28 cellular contexts compared by ENCODE assay signal in the genomic region with DNA sequence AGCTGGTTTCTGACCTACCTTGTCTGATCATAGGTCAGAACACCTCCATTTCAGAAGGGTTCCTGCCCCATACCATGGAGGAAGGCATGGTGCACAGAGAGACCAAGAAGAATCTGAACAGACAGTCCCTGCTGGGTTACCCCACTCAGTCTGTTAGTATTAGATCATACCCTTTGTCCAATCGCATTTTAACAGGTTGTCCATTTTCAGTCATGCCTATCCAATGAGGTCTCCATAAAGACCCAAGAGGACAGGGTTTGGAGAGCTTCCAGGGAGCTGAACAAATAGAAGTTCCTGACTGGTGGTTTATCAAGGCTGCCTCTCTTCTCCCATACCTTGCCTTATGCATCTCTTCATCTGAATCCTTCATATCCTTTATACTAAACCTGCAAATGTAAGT. TPM values are rescaled to one million over a fixed set of nuclear protein-coding genes. Genes with fewer than 3 reads are reported as not detected.
DNase-seq lines count a peak whose midpoint lies in the region; ATAC-seq, FAIRE-seq and TF ChIP-seq lines count a peak whose summit lies in the region.
"Had no signal": no experiment of that assay in that cellular context is flagged by ENCODE, and none has a peak within 500 bp of the region (broad histone marks: within the 10 kb centered on the region; RNA-seq: fewer than 3 reads in every experiment).

No MANE protein-coding gene starts in this region.

- no peaks in the 10 kb centered on the region for H3K9me3 ChIP-seq in A549
- no peaks in the 10 kb centered on the region for H3K9me3 ChIP-seq in IMR-90 (ENCODE audit: control insufficient read depth, insufficient read depth, low read length)
- H3K9me3 ChIP-seq in suprapubic skin = no peaks in the 10 kb centered on the region
- H3K9me3 ChIP-seq in neuronal stem cell (replicated peaks in 1 of 2; ENCODE audit: control insufficient read depth in 2 of 2, insufficient read depth in 1 of 2, low read depth in 1 of 2, low read length in 2 of 2) = no peaks in the 10 kb centered on the region
- H3K9me3 ChIP-seq: BLaER1, spleen, uterus had no signal

- H3K4me2 ChIP-seq in A549 = peak overlapping the region; percentile 35
- H3K4me2 ChIP-seq in IMR-90 (ENCODE audit: low read depth, low read length) = no peak overlapping the region
- H3K4me2 ChIP-seq in neuronal stem cell (ENCODE audit: insufficient read depth, low read length, poor library complexity, severe bottlenecking) = no peak overlapping the region
- H3K4me2 ChIP-seq: BLaER1 had no signal

- no peak overlapping the region for H3K56ac ChIP-seq in IMR-90 (ENCODE audit: extremely low read depth, insufficient read depth, low read length)

- H2BK120ac ChIP-seq in IMR-90 (ENCODE audit: low read depth, low read length) (no peak overlapping the region), neuronal stem cell (ENCODE audit: low read depth, low read length) (no peak overlapping the region)

- H3K18ac ChIP-seq in IMR-90 (ENCODE audit: low read depth, low read length) = peak overlapping the region; percentile 31; the same call in 1 of the 2 replicates
- no peak overlapping the region for H3K18ac ChIP-seq in neuronal stem cell (ENCODE audit: low read length)

- no peak overlapping the region for H2BK5ac ChIP-seq in IMR-90 (ENCODE audit: low read depth, low read length, poor library complexity, severe bottlenecking)
- no peak overlapping the region for H2BK5ac ChIP-seq in neuronal stem cell (ENCODE audit: low read length)

- H3K27ac ChIP-seq in A549 (peak overlapping the region; percentile 5 to 50; a peak in 2 of 6 replicates), IMR-90 (ENCODE audit: insufficient read depth, low read length) (no peak overlapping the region), suprapubic skin (no peak overlapping the region), neuronal stem cell (replicated peaks; ENCODE audit: low read length) (no peak overlapping the region)
- H3K27ac ChIP-seq: BLaER1, cardiac muscle cell, spleen, uterus, WERI-Rb-1 had no signal

- H2AK9ac ChIP-seq in IMR-90 (replicated peaks; ENCODE audit: low read depth, low read length, poor library complexity) = no peak overlapping the region

- no peak for TF ChIP-seq POLR2A in A549 (IDR thresholded peaks at IDR 0.05; ENCODE audit: low read length)
- TF ChIP-seq POLR2A in IMR-90 (IDR thresholded peaks at IDR 0.05; ENCODE audit: low read depth, low read length) = no peak
- no peak for TF ChIP-seq POLR2A in suprapubic skin (IDR thresholded peaks at IDR 0.05)

- FAIRE-seq in A549 (lab: Jason Lieb, UNC) = no peak
- FAIRE-seq: endometrium, GM19239, K562 had no signal

- intact Hi-C loops in IMR-90 (cut with micrococcal nuclease) = no loop called here

- H2BK20ac ChIP-seq in IMR-90 (ENCODE audit: low read depth, low read length) = no peak overlapping the region

- no peak overlapping the region for H3K4me3 ChIP-seq in A549
- no peak overlapping the region for H3K4me3 ChIP-seq in IMR-90 (ENCODE audit: insufficient read depth, low read depth, low read length)
- no peak overlapping the region for H3K4me3 ChIP-seq in astrocyte of the spinal cord (ENCODE audit: low read depth, low read length)
- H3K4me3 ChIP-seq in kidney epithelial cell (ENCODE audit: low read depth, low read length) = no peak overlapping the region
- no peak overlapping the region for H3K4me3 ChIP-seq in suprapubic skin
- no peak overlapping the region for H3K4me3 ChIP-seq in neuronal stem cell (ENCODE audit: low read length in 2 of 2)
- H3K4me3 ChIP-seq: BLaER1, cardiac muscle cell, K562, spleen, uterus had no signal

- no peak overlapping the region for H2BK12ac ChIP-seq in neuronal stem cell (ENCODE audit: low read length)

- H3K4ac ChIP-seq in IMR-90 (ENCODE audit: low read depth, low read length) (no peak overlapping the region), neuronal stem cell (ENCODE audit: low read length) (no peak overlapping the region)

- CTCF ChIA-PET in A549 (lab: Yijun Ruan, JAX) = interaction anchor here (1.1 to 8.5 kb wide), 5 partner anchors 8 to 137 kb away, joined by 3 to 88 read pairs (median 6); no protein-coding TSS in a partner anchor
- CTCF ChIA-PET in IMR-90 (lab: Yijun Ruan, JAX) = no interaction called here

- dilution Hi-C loops in IMR-90 (cut with HindIII; ENCODE audit: low sequenced_read_pairs, unreplicated experiment) = no loop called here

- ATAC-seq in A549 (peak; percentile 13 to 37; a peak in 1 of 6 replicates), IMR-90 (ENCODE audit: low read depth) (no peak), HG03565 (IDR thresholded peaks at IDR 0.05; ENCODE audit: unreplicated experiment) (no peak), GM21786 (IDR thresholded peaks at IDR 0.05; ENCODE audit: unreplicated experiment) (no peak)
- ATAC-seq: activated CD8-positive, alpha-beta memory T cell treated with anti-CD3 and anti-CD28 coated beads, Interleukin-2, amount 10 ng/mL, durations not matched to agents 7 days and 5 days; activated T-cell treated with anti-CD3 and anti-CD28 coated beads, Interleukin-2, amount 50 U/mL, for 72 hours; K562; left colon; stimulated activated memory B cell treated with anti-CD40 and anti-IgM and Interleukin-4, amounts not matched to agents 10 μg/mL and 1 μg/mL and 100 μg/mL, for 72 hours had no signal

- no peak overlapping the region; the same call in 1 of the 2 replicates for H4K5ac ChIP-seq in IMR-90 (ENCODE audit: low read depth, low read length)

- in situ Hi-C loops in IMR-90 (cut with MboI; ENCODE audit: low sequenced_read_pairs) = loop anchor here (5.0 kb wide), 1 partner anchor 299 kb away; no protein-coding TSS in a partner anchor
- in situ Hi-C loops in astrocyte of the spinal cord (cut with HindIII; ENCODE audit: low sequenced_read_pairs) = no loop called here

- H3K9ac ChIP-seq in IMR-90 (ENCODE audit: low read depth, low read length) (no peak overlapping the region), neuronal stem cell (ENCODE audit: low read depth, low read length, poor library complexity) (no peak overlapping the region)
- H3K9ac ChIP-seq: BLaER1 had no signal

- H3K4me1 ChIP-seq in A549 = peaks cover 37% of the 10 kb centered on the region
- peaks cover 4% of the 10 kb centered on the region; the same call in 1 of the 2 replicates for H3K4me1 ChIP-seq in IMR-90 (ENCODE audit: control insufficient read depth, insufficient read depth, low read length)
- H3K4me1 ChIP-seq in suprapubic skin = peaks cover 11% of the 10 kb centered on the region
- no peaks in the 10 kb centered on the region for H3K4me1 ChIP-seq in neuronal stem cell (ENCODE audit: control insufficient read depth in 2 of 2, insufficient read depth in 1 of 2, low read depth in 1 of 2, low read length in 2 of 2)
- H3K4me1 ChIP-seq: BLaER1, spleen, uterus had no signal

- 0 out of 2 replicates have a peak overlapping the region, but pooled peaks have one; percentile 8 for H4K91ac ChIP-seq in IMR-90 (ENCODE audit: insufficient read depth, low read depth, low read length)
- no peak overlapping the region for H4K91ac ChIP-seq in neuronal stem cell (ENCODE audit: low read depth, low read length, poor library complexity)

- TF ChIP-seq EP300 in A549 (IDR thresholded peaks at IDR 0.05) (no peak), suprapubic skin (IDR thresholded peaks at IDR 0.05) (no peak)

- WGBS in A549 (ENCODE audit: missing lambda C conversion rate) = 71% methylated on average over 1 of the region's 1 CpG
- WGBS in IMR-90 (ENCODE audit: extremely low coverage in 2 of 2, insufficient read length in 1 of 2), 2 experiments = no CpG with 5 or more reads among the region's 1 CpG
- whole genome bisulfite sequencing in suprapubic skin = 95% methylated on average over 1 of the region's 1 CpG
- no CpG with 5 or more reads among the region's 1 CpG for WGBS in neuronal stem cell (ENCODE audit: extremely low coverage in 2 of 2, insufficient read length in 2 of 2, insufficient replicate concordance in 1 of 2), 2 donors

- POLR2A ChIA-PET in A549 (lab: Yijun Ruan, JAX) = interaction anchor here (1.2 kb wide), 1 partner anchor 87 kb away, joined by 3 read pairs; no protein-coding TSS in a partner anchor
- POLR2A ChIA-PET in IMR-90 (lab: Charles Lee; ENCODE audit: unreplicated experiment) = interaction anchor here (0.6 kb wide), 1 partner anchor 265 kb away, joined by 3 read pairs; no protein-coding TSS in a partner anchor

- no peak overlapping the region for H4K8ac ChIP-seq in IMR-90 (ENCODE audit: low read depth in 2 of 2, low read length in 2 of 2)
- H4K8ac ChIP-seq in neuronal stem cell (ENCODE audit: low read depth, low read length) = no peak overlapping the region

- BruUV-seq in IMR-90 (replicated peaks; lab: Mats Ljungman, UMichigan) = no TSS peak

- TF ChIP-seq CTCF in A549 (IDR thresholded peaks at IDR 0.05) = no peak
- no peak for TF ChIP-seq CTCF in IMR-90 (conservative IDR thresholded peaks at IDR 0.05; ENCODE audit: low read depth, low read length)
- no peak for TF ChIP-seq CTCF in astrocyte of the spinal cord (IDR thresholded peaks at IDR 0.05; ENCODE audit: low read depth, low read length)
- TF ChIP-seq CTCF in kidney epithelial cell (IDR thresholded peaks at IDR 0.05; ENCODE audit: insufficient read depth, low read length, poor library complexity, severe bottlenecking) = no peak
- no peak for TF ChIP-seq CTCF in suprapubic skin (IDR thresholded peaks at IDR 0.05)

- peaks cover 5% of the 10 kb centered on the region for H3K9me1 ChIP-seq in IMR-90 (ENCODE audit: insufficient read depth, low read length)

- H2AFZ ChIP-seq in IMR-90 (replicated peaks; ENCODE audit: low read length, poor library complexity) (no peak overlapping the region), neuronal stem cell (ENCODE audit: low read length) (no peak overlapping the region)

- H3K23ac ChIP-seq in IMR-90 (ENCODE audit: low read depth, low read length) (no peak overlapping the region), neuronal stem cell (ENCODE audit: low read depth, low read length, poor library complexity) (no peak overlapping the region)

- H3K36me3 ChIP-seq in IMR-90 (ENCODE audit: control insufficient read depth, insufficient read depth, low read length) (no peaks in the 10 kb centered on the region), kidney epithelial cell (ENCODE audit: control insufficient read depth, insufficient read depth, low read length) (no peaks in the 10 kb centered on the region), suprapubic skin (no peaks in the 10 kb centered on the region), neuronal stem cell (replicated peaks in 1 of 2; ENCODE audit: control insufficient read depth in 2 of 2, insufficient read depth in 2 of 2, low read length in 2 of 2) (no peaks in the 10 kb centered on the region)
- H3K36me3 ChIP-seq: BLaER1, cardiac muscle cell, spleen, uterus, WERI-Rb-1 had no signal

- no peak for TF ChIP-seq RAD21 in A549 (conservative IDR thresholded peaks at IDR 0.05 in 1 of 2, IDR thresholded peaks at IDR 0.05 in 1 of 2)
- no peak for TF ChIP-seq RAD21 in IMR-90 (IDR thresholded peaks at IDR 0.05; ENCODE audit: low read length)

- no peaks in the 10 kb centered on the region for H3K79me1 ChIP-seq in IMR-90 (ENCODE audit: low read depth in 1 of 2, low read length in 2 of 2)
- no peaks in the 10 kb centered on the region for H3K79me1 ChIP-seq in neuronal stem cell (ENCODE audit: low read depth, low read length)

- DNase-seq in A549 (ENCODE audit: low read depth in 1 of 2, low spot score in 1 of 2) = no peak
- DNase-seq in IMR-90 = peak; percentile 45
- DNase-seq in astrocyte of the spinal cord (ENCODE audit: low read depth, low spot score) = peak; percentile 52
- peak; percentile 56 for DNase-seq in kidney epithelial cell (ENCODE audit: low read depth)
- DNase-seq in suprapubic skin (ENCODE audit: low spot score in 2 of 2) = no peak
- no peak for DNase-seq in neuronal stem cell (ENCODE audit: low spot score)
- DNase-seq: activated CD4-positive, alpha-beta T cell treated with anti-CD3 and anti-CD28 coated beads, Interleukin-2, amount 10 ng/mL, durations not matched to agents 7 days and 5 days; activated CD8-positive, alpha-beta memory T cell treated with anti-CD3 and anti-CD28 coated beads, Interleukin-2, amount 10 ng/mL, durations not matched to agents 7 days and 5 days; activated naive CD4-positive, alpha-beta T cell treated with anti-CD3 and anti-CD28 coated beads for 36 hours; activated T-cell treated with anti-CD3 and anti-CD28 coated beads, Interleukin-2, amount 50 U/mL, for 72 hours; amniotic stem cell; glutamatergic neuron; left colon; naive B cell; NCI-H146; NCI-H748 treated with DMSO at 0.1 percent for 48 hours; spleen; stimulated activated CD4-positive, alpha-beta T cell treated with anti-CD3 and anti-CD28 coated beads, Interleukin-4, amount 100 ng/mL, for 1 hour; uterus; WERI-Rb-1 had no signal

- no peak overlapping the region for H3K14ac ChIP-seq in IMR-90 (replicated peaks; ENCODE audit: low read depth, low read length)
- H3K14ac ChIP-seq in neuronal stem cell (ENCODE audit: low read length) = no peak overlapping the region

- no peaks in the 10 kb centered on the region for H3K27me3 ChIP-seq in IMR-90 (ENCODE audit: control insufficient read depth, insufficient read depth, low read length)
- no peaks in the 10 kb centered on the region for H3K27me3 ChIP-seq in kidney epithelial cell (ENCODE audit: control insufficient read depth, insufficient read depth, low read length)
- no peaks in the 10 kb centered on the region for H3K27me3 ChIP-seq in suprapubic skin
- H3K27me3 ChIP-seq in neuronal stem cell (ENCODE audit: control insufficient read depth in 3 of 3, insufficient read depth in 3 of 3, low read depth in 1 of 3, low read length in 3 of 3) = peaks cover 0 to 4% (median 0%) of the 10 kb centered on the region in 3 experiments
- H3K27me3 ChIP-seq: BLaER1, cardiac muscle cell, spleen, uterus had no signal

- no peaks in the 10 kb centered on the region for H4K20me1 ChIP-seq in IMR-90 (ENCODE audit: insufficient read depth, low read length)
- H4K20me1 ChIP-seq: BLaER1 had no signal

- H2BK15ac ChIP-seq in IMR-90 (ENCODE audit: low read depth, low read length) (no peak overlapping the region), neuronal stem cell (ENCODE audit: low read length) (no peak overlapping the region)

- no peak overlapping the region; the same call in 1 of the 2 replicates for H2AK5ac ChIP-seq in IMR-90 (ENCODE audit: low read depth, low read length)
- no peak overlapping the region for H2AK5ac ChIP-seq in neuronal stem cell (ENCODE audit: low read depth, low read length)

RNA-seq across cellular contexts. Expression of gene SLC16A12, which starts 21.2 kb away (rescaled TPM):
- polyA plus RNA-seq in A549 (2011; rRNA removed) = 0.11 and 0.14 TPM in 2 replicates
- 0.01 and 0.04 TPM in 2 replicates for polyA plus RNA-seq in A549 (2012; cell fraction: cytosol; rRNA removed)
- 0.01 and 2.4 TPM in 2 replicates for polyA plus RNA-seq in A549 (2012; cell fraction: nucleus; rRNA removed)
- 0.03 to 0.19 TPM (median 0.08 TPM) in 3 replicates for polyA plus RNA-seq in A549 (2017; fragmentation: RNase III; extraction: RNeasy Plus Mini Kit Qiagen cat#74134 plus additional on column Dnase treatment)
- polyA minus RNA-seq in A549 (2011; rRNA and poly(A)+ RNA removed) = 0.05 and 0.08 TPM in 2 replicates
- total RNA-seq in IMR-90 (2012; rRNA removed) = 1.6 and 2.2 TPM in 2 replicates
- 1.0 and 1.4 TPM in 2 replicates for polyA plus RNA-seq in IMR-90 (2012; rRNA removed)
- 0.45 and 0.50 TPM in 2 replicates for polyA plus RNA-seq in IMR-90 (2012; cell fraction: cytosol; rRNA removed)
- 0.26 and 1.4 TPM in 2 replicates for polyA plus RNA-seq in IMR-90 (2012; cell fraction: nucleus; rRNA removed; ENCODE audit: low replicate concordance)
- total RNA-seq in kidney epithelial cell = 0.75 and 0.96 TPM in 2 replicates
- 1 to 10 TPM in 2 of 4 donors, under 1 TPM in 2; 0.60 to 1.4 (median 1.0) TPM for total RNA-seq in suprapubic skin
- 0.04 TPM for polyA plus RNA-seq in neuronal stem cell (2013, experiment 1 of 2)
- polyA plus RNA-seq in neuronal stem cell (2013, experiment 2 of 2) = 0.06 TPM
- total RNA-seq: activated CD4-positive, alpha-beta T cell treated with anti-CD3 and anti-CD28 coated beads, Interleukin-2, amount 10 ng/mL, durations not matched to agents 7 days and 5 days; activated CD8-positive, alpha-beta memory T cell treated with anti-CD3 and anti-CD28 coated beads, Interleukin-2, amount 10 ng/mL, durations not matched to agents 7 days and 5 days; activated naive CD4-positive, alpha-beta T cell treated with anti-CD3 and anti-CD28 coated beads for 36 hours; activated T-cell treated with anti-CD3 and anti-CD28 coated beads, Interleukin-2, amount 50 U/mL, for 72 hours; K562 had no signal
- polyA plus RNA-seq: K562 had no signal

Comparison
In these comparisons a context has a peak if more than half of its experiments do, and no peak if none do; other contexts are left out.
1. ATAC-seq: peak in A549 (2 of 2); none in IMR-90 (single experiment), HG03565 (single experiment) and GM21786 (single experiment).
2. DNase-seq: peak in IMR-90 (single experiment), astrocyte of the spinal cord (single experiment) and kidney epithelial cell (single experiment); none in A549 (0 of 2), suprapubic skin (0 of 2) and neuronal stem cell (single experiment).
3. H3K27ac ChIP-seq: peak in A549 (2 of 2); none in IMR-90 (single experiment), suprapubic skin (single experiment) and neuronal stem cell (single experiment).